ENCODE assay signal across 12 cellular contexts in genomic region chr1:14516974-14517812, GRCh38.
A peak's percentile ranks its signal among the peaks of the same experiment; 100 is the strongest.
DNase-seq lines count a peak whose midpoint lies in the region; ATAC-seq, FAIRE-seq and TF ChIP-seq lines count a peak whose summit lies in the region.
"Had no signal": no experiment of that assay in that cellular context is flagged by ENCODE, and none has a peak within 500 bp of the region (broad histone marks: within the 10 kb centered on the region; RNA-seq: fewer than 3 reads in every experiment).

No MANE protein-coding gene starts in this region.

- intact Hi-C loops in sciatic nerve (cut with DNase I): no loop called here

- FAIRE-seq in HTR-8/SVneo (lab: Jason Lieb, UNC): no peak
- FAIRE-seq: H1 had no signal

- DNase-seq in GM12865 (ENCODE audit: low read depth) (peak; percentile 82), NCI-H748 (lab: John Stamatoyannopoulos, UW; ENCODE audit: unreplicated experiment) (peak; percentile 67), fibroblast of mammary gland (ENCODE audit: low read depth) (peak; percentile 100), sciatic nerve (ENCODE audit: low spot score) (no peak), COR-L47 (lab: John Stamatoyannopoulos, UW) (no peak), HTR-8/SVneo (ENCODE audit: insufficient read length, low spot score) (no peak)
- DNase-seq: GF-D8; stimulated activated CD4-positive, alpha-beta T cell treated with anti-CD3 and anti-CD28 coated beads, Interleukin-12 subunit alpha, Interleukin-12 subunit beta, amount 100 ng/mL, for 4 hours; upper lobe of left lung had no signal

- no peak overlapping the region for H3K4me3 ChIP-seq in GM12865 (ENCODE audit: low read depth, low read length)
- no peak overlapping the region for H3K4me3 ChIP-seq in fibroblast of mammary gland (ENCODE audit: control insufficient read depth, low read depth, low read length)
- H3K4me3 ChIP-seq: upper lobe of left lung had no signal

- peak; percentile 45 for ATAC-seq in sciatic nerve
- ATAC-seq in HG02571 (IDR thresholded peaks at IDR 0.05; ENCODE audit: unreplicated experiment): no peak
- no peak for ATAC-seq in GM19395 (IDR thresholded peaks at IDR 0.05; ENCODE audit: unreplicated experiment)

- TF ChIP-seq CTCF in GM12865 (IDR thresholded peaks at IDR 0.05; ENCODE audit: insufficient read depth, low read depth, low read length, missing control alignments): no peak
- no peak for TF ChIP-seq CTCF in fibroblast of mammary gland (conservative IDR thresholded peaks at IDR 0.05; ENCODE audit: control insufficient read depth, insufficient read depth, low read depth, low read length)

Comparison
In these comparisons a context has a peak if more than half of its experiments do, and no peak if none do; other contexts are left out.
1. DNase-seq: peak in GM12865 (single experiment), NCI-H748 (single experiment) and fibroblast of mammary gland (single experiment); none in sciatic nerve (single experiment), COR-L47 (single experiment) and HTR-8/SVneo (single experiment).